ENCODE assay signal across 8 cellular contexts in genomic region chr1:32179193-32179442, GRCh38. TPM values are rescaled to one million over a fixed set of nuclear protein-coding genes. Genes with fewer than 3 reads are reported as not detected.
DNase-seq lines count a peak whose midpoint lies in the region; ATAC-seq, FAIRE-seq and TF ChIP-seq lines count a peak whose summit lies in the region.

No MANE protein-coding gene starts in this region.

- dilution Hi-C loops in keratinocyte (cut with MboI; ENCODE audit: extremely low pct_ligation_motif_present, low sequenced_read_pairs): no loop called here

- peak overlapping the region; percentile 92 for H3K4me3 Mint-ChIP-seq in activated CD4-positive, alpha-beta T cell treated with anti-CD3 and anti-CD28 coated beads, Interleukin-2, amount 10 ng/mL, durations not matched to agents 7 days and 5 days
- H3K4me3 Mint-ChIP-seq in activated naive CD8-positive, alpha-beta T cell treated with anti-CD3 and anti-CD28 coated beads, Interleukin-2, amount 10 ng/mL, durations not matched to agents 7 days and 5 days: peak overlapping the region; percentile 92

- H3K9me3 ChIP-seq in keratinocyte (ENCODE audit: control insufficient read depth, low read depth, low read length) (no peaks in the 10 kb centered on the region), thymus (ENCODE audit: control insufficient read depth) (no peaks in the 10 kb centered on the region)

- H3K27me3 ChIP-seq in keratinocyte (ENCODE audit: control insufficient read depth, extremely low read depth, insufficient read depth, low read length) (no peaks in the 10 kb centered on the region), thymus (ENCODE audit: control insufficient read depth, insufficient read depth) (no peaks in the 10 kb centered on the region)

- H3K4me3 ChIP-seq in keratinocyte (ENCODE audit: control insufficient read depth in 2 of 3, extremely low read depth in 1 of 3, insufficient read depth in 2 of 3, low read depth in 1 of 3, low read length in 3 of 3): peak overlapping the region in 2 of 3 experiments; percentile 47 to 70
- peak overlapping the region; percentile 83 for H3K4me3 ChIP-seq in thymus (ENCODE audit: low read length)

- H3K4me1 ChIP-seq in keratinocyte (ENCODE audit: control insufficient read depth, extremely low read depth, insufficient read depth, low read length) (peaks cover 19% of the 10 kb centered on the region), thymus (ENCODE audit: control insufficient read depth, insufficient read depth, low read length) (peaks cover 10% of the 10 kb centered on the region)

- H3K4me2 ChIP-seq in keratinocyte (ENCODE audit: control insufficient read depth, extremely low read depth, insufficient read depth, low read depth, low read length): peak overlapping the region; percentile 87

- no peaks in the 10 kb centered on the region for H3K27me3 Mint-ChIP-seq in activated CD4-positive, alpha-beta T cell treated with anti-CD3 and anti-CD28 coated beads, Interleukin-2, amount 10 ng/mL, durations not matched to agents 7 days and 5 days
- H3K27me3 Mint-ChIP-seq in activated naive CD8-positive, alpha-beta T cell treated with anti-CD3 and anti-CD28 coated beads, Interleukin-2, amount 10 ng/mL, durations not matched to agents 7 days and 5 days: no peaks in the 10 kb centered on the region

- peak overlapping the region; percentile 90 for H3K9ac ChIP-seq in keratinocyte (ENCODE audit: control insufficient read depth, extremely low read depth, insufficient read depth, low read length)

- peaks cover 3% of the 10 kb centered on the region for H3K9me1 ChIP-seq in keratinocyte (ENCODE audit: control insufficient read depth, extremely low read depth, insufficient read depth, low read length)

- H3K9me3 Mint-ChIP-seq in activated CD4-positive, alpha-beta T cell treated with anti-CD3 and anti-CD28 coated beads, Interleukin-2, amount 10 ng/mL, durations not matched to agents 7 days and 5 days: no peaks in the 10 kb centered on the region
- H3K9me3 Mint-ChIP-seq in activated naive CD8-positive, alpha-beta T cell treated with anti-CD3 and anti-CD28 coated beads, Interleukin-2, amount 10 ng/mL, durations not matched to agents 7 days and 5 days: no peaks in the 10 kb centered on the region

- peaks cover 45% of the 10 kb centered on the region for H3K4me1 Mint-ChIP-seq in activated CD4-positive, alpha-beta T cell treated with anti-CD3 and anti-CD28 coated beads, Interleukin-2, amount 10 ng/mL, durations not matched to agents 7 days and 5 days
- H3K4me1 Mint-ChIP-seq in activated naive CD8-positive, alpha-beta T cell treated with anti-CD3 and anti-CD28 coated beads, Interleukin-2, amount 10 ng/mL, durations not matched to agents 7 days and 5 days: peaks cover 23% of the 10 kb centered on the region

- ATAC-seq in activated naive CD8-positive, alpha-beta T cell treated with anti-CD3 and anti-CD28 coated beads, Interleukin-2, amount 10 ng/mL, durations not matched to agents 7 days and 5 days (ENCODE audit: low read depth): no peak
- ATAC-seq in HG02884 (IDR thresholded peaks at IDR 0.05; ENCODE audit: unreplicated experiment) (no peak), HG02840 (IDR thresholded peaks at IDR 0.05; ENCODE audit: low FRiP score, unreplicated experiment) (no peak)

- no peak for FAIRE-seq in keratinocyte (lab: Jason Lieb, UNC)

- H2AFZ ChIP-seq in keratinocyte (ENCODE audit: control insufficient read depth, low read length): peak overlapping the region; percentile 4

- CTCF ChIA-PET in activated CD4-positive, alpha-beta T cell treated with anti-CD3 and anti-CD28 coated beads, Interleukin-2, amount 10 ng/mL, durations not matched to agents 7 days and 5 days (lab: Charles Lee): interaction anchor here (0.7 to 1.9 kb wide), 4 partner anchors 18 to 192 kb away, joined by 3 to 9 read pairs (median 4); no protein-coding TSS in a partner anchor

- peak overlapping the region; percentile 98 for H3K27ac Mint-ChIP-seq in activated CD4-positive, alpha-beta T cell treated with anti-CD3 and anti-CD28 coated beads, Interleukin-2, amount 10 ng/mL, durations not matched to agents 7 days and 5 days
- H3K27ac Mint-ChIP-seq in activated naive CD8-positive, alpha-beta T cell treated with anti-CD3 and anti-CD28 coated beads, Interleukin-2, amount 10 ng/mL, durations not matched to agents 7 days and 5 days: peak overlapping the region; percentile 98

- no peak for TF ChIP-seq CTCF in keratinocyte (optimal IDR thresholded peaks at IDR 0.05 in 1 of 3, IDR thresholded peaks at IDR 0.05 in 1 of 3, conservative IDR thresholded peaks at IDR 0.05 in 1 of 3; ENCODE audit: extremely low read depth in 1 of 3, insufficient read depth in 2 of 3, low read length in 3 of 3)

- POLR2A ChIA-PET in activated CD4-positive, alpha-beta T cell treated with anti-CD3 and anti-CD28 coated beads, Interleukin-2, amount 10 ng/mL, durations not matched to agents 7 days and 5 days (lab: Charles Lee): interaction anchor here (1.0 kb wide), 2 partner anchors 26 to 37 kb away, joined by 3 to 4 read pairs; partner anchors contain the start of gene IQCC
- POLR2A ChIA-PET in activated naive CD8-positive, alpha-beta T cell treated with anti-CD3 and anti-CD28 coated beads, Interleukin-2, amount 10 ng/mL, durations not matched to agents 7 days and 5 days (lab: Charles Lee): interaction anchor here (0.6 to 4.1 kb wide), 13 partner anchors 12 to 662 kb away, joined by 3 to 37 read pairs (median 7); partner anchors contain the start of genes CCDC28B, IQCC, KPNA6 and LCK

- peak overlapping the region; percentile 90 for H3K27ac ChIP-seq in keratinocyte (ENCODE audit: control insufficient read depth, insufficient read depth, low read length)
- peak overlapping the region; percentile 56 for H3K27ac ChIP-seq in thymus (ENCODE audit: low read depth)

- peaks cover 9 to 28% of the 10 kb centered on the region in 2 experiments for H3K36me3 ChIP-seq in keratinocyte (ENCODE audit: control insufficient read depth in 2 of 2, extremely low read depth in 1 of 2, insufficient read depth in 2 of 2, low read length in 2 of 2)
- H3K36me3 ChIP-seq in thymus (ENCODE audit: control insufficient read depth, insufficient read depth): peaks cover 24% of the 10 kb centered on the region

- no peaks in the 10 kb centered on the region for H4K20me1 ChIP-seq in keratinocyte (ENCODE audit: control insufficient read depth, extremely low read depth, insufficient read depth, low read length)

- WGBS in thymus: 50% methylated on average over 7 of the region's 7 CpGs

- DNase-seq in activated CD4-positive, alpha-beta T cell treated with anti-CD3 and anti-CD28 coated beads, Interleukin-2, amount 10 ng/mL, durations not matched to agents 7 days and 5 days: no peak
- DNase-seq in activated CD4-positive, alpha-beta T cell treated with anti-CD3 and anti-CD28 coated beads, Interleukin-2, amount 50 U/mL, for 1 hour: no peak
- DNase-seq in activated naive CD8-positive, alpha-beta T cell treated with anti-CD3 and anti-CD28 coated beads, Interleukin-2, amount 10 ng/mL, durations not matched to agents 7 days and 5 days: no peak
- DNase-seq in keratinocyte (ENCODE audit: low read depth, low spot score) (no peak), COLO668 (lab: John Stamatoyannopoulos, UW; ENCODE audit: unreplicated experiment) (no peak)

- peaks cover 50% of the 10 kb centered on the region for H3K36me3 Mint-ChIP-seq in activated CD4-positive, alpha-beta T cell treated with anti-CD3 and anti-CD28 coated beads, Interleukin-2, amount 10 ng/mL, durations not matched to agents 7 days and 5 days (ENCODE audit: low read depth)
- H3K36me3 Mint-ChIP-seq in activated naive CD8-positive, alpha-beta T cell treated with anti-CD3 and anti-CD28 coated beads, Interleukin-2, amount 10 ng/mL, durations not matched to agents 7 days and 5 days: peaks cover 33% of the 10 kb centered on the region

- H3K79me2 ChIP-seq in keratinocyte (ENCODE audit: control insufficient read depth, insufficient read depth, low read length): peaks cover 34% of the 10 kb centered on the region

RNA-seq across cellular contexts. Expression of gene TXLNA, which starts 0.4 kb away (rescaled TPM):
- total RNA-seq in activated CD4-positive, alpha-beta T cell treated with anti-CD3 and anti-CD28 coated beads, Interleukin-2, amount 10 ng/mL, durations not matched to agents 7 days and 5 days: 10 to 100 TPM; 64.1 to 65.8 TPM
- 10 to 100 TPM; 62.5 to 68.8 TPM for total RNA-seq in activated naive CD8-positive, alpha-beta T cell treated with anti-CD3 and anti-CD28 coated beads, Interleukin-2, amount 10 ng/mL, durations not matched to agents 7 days and 5 days
- polyA plus RNA-seq in keratinocyte (17.1 to 35.8 TPM (median 20.0 TPM) in 3 replicates), thymus (17.7 TPM)
- 13.2 TPM for polyA plus RNA-seq in keratinocyte (2011; ENCODE audit: low read depth)
- polyA plus RNA-seq in keratinocyte (2011; cell fraction: cytosol; rRNA removed): 18.6 and 22.9 TPM in 2 replicates
- polyA plus RNA-seq in keratinocyte (2011; cell fraction: nucleus; rRNA removed): 52.0 and 54.8 TPM in 2 replicates
- polyA plus RNA-seq in keratinocyte (2012; ENCODE audit: low replicate concordance): 18.5 and 27.6 TPM in 2 replicates
- 26.3 to 43.0 TPM (median 36.3 TPM) in 3 replicates for polyA minus RNA-seq in keratinocyte
- 18.4 TPM for polyA minus RNA-seq in keratinocyte (2011; cell fraction: cytosol; rRNA and poly(A)+ RNA removed)
- 21.3 and 34.5 TPM in 2 replicates for polyA minus RNA-seq in keratinocyte (2011; cell fraction: nucleus; rRNA and poly(A)+ RNA removed)

RNA-seq across cellular contexts. Expression of gene CCDC28B, which starts 21.3 kb away (rescaled TPM):
- total RNA-seq in activated CD4-positive, alpha-beta T cell treated with anti-CD3 and anti-CD28 coated beads, Interleukin-2, amount 10 ng/mL, durations not matched to agents 7 days and 5 days: 10 to 100 TPM; 33.4 to 36.6 TPM
- total RNA-seq in activated naive CD8-positive, alpha-beta T cell treated with anti-CD3 and anti-CD28 coated beads, Interleukin-2, amount 10 ng/mL, durations not matched to agents 7 days and 5 days: 10 to 100 TPM; 48.6 to 55.6 TPM
- 3.6 to 4.5 TPM (median 3.8 TPM) in 3 replicates for polyA plus RNA-seq in keratinocyte
- 0.74 TPM for polyA plus RNA-seq in keratinocyte (2011; ENCODE audit: low read depth)
- 1.8 and 4.2 TPM in 2 replicates for polyA plus RNA-seq in keratinocyte (2011; cell fraction: cytosol; rRNA removed)
- 1.6 and 1.8 TPM in 2 replicates for polyA plus RNA-seq in keratinocyte (2011; cell fraction: nucleus; rRNA removed)
- 4.4 and 7.5 TPM in 2 replicates for polyA plus RNA-seq in keratinocyte (2012; ENCODE audit: low replicate concordance)
- 1.0 to 2.3 TPM (median 1.2 TPM) in 3 replicates for polyA minus RNA-seq in keratinocyte
- 2.3 TPM for polyA minus RNA-seq in keratinocyte (2011; cell fraction: cytosol; rRNA and poly(A)+ RNA removed)
- polyA minus RNA-seq in keratinocyte (2011; cell fraction: nucleus; rRNA and poly(A)+ RNA removed): 0.95 and 1.7 TPM in 2 replicates
- 28.7 TPM for polyA plus RNA-seq in thymus

RNA-seq across cellular contexts. Expression of gene IQCC, which starts 26.4 kb away (rescaled TPM):
- total RNA-seq in activated CD4-positive, alpha-beta T cell treated with anti-CD3 and anti-CD28 coated beads, Interleukin-2, amount 10 ng/mL, durations not matched to agents 7 days and 5 days: 1 to 10 TPM; 4.8 to 5.0 TPM
- 1 to 10 TPM; 4.9 to 6.0 TPM for total RNA-seq in activated naive CD8-positive, alpha-beta T cell treated with anti-CD3 and anti-CD28 coated beads, Interleukin-2, amount 10 ng/mL, durations not matched to agents 7 days and 5 days
- polyA plus RNA-seq in keratinocyte: 1.2 to 2.3 TPM (median 1.5 TPM) in 3 replicates
- polyA plus RNA-seq in keratinocyte (2011; ENCODE audit: low read depth): 1.1 TPM
- 0.89 and 0.90 TPM in 2 replicates for polyA plus RNA-seq in keratinocyte (2011; cell fraction: cytosol; rRNA removed)
- 1.2 and 1.3 TPM in 2 replicates for polyA plus RNA-seq in keratinocyte (2011; cell fraction: nucleus; rRNA removed)
- polyA plus RNA-seq in keratinocyte (2012; ENCODE audit: low replicate concordance): 1.7 TPM in 2 replicates
- 0.59 to 2.0 TPM (median 0.75 TPM) in 3 replicates for polyA minus RNA-seq in keratinocyte
- not detected for polyA minus RNA-seq in keratinocyte (2011; cell fraction: cytosol; rRNA and poly(A)+ RNA removed)
- 0.62 and 0.63 TPM in 2 replicates for polyA minus RNA-seq in keratinocyte (2011; cell fraction: nucleus; rRNA and poly(A)+ RNA removed)
- 2.8 TPM for polyA plus RNA-seq in thymus

RNA-seq across cellular contexts. Expression of gene DCDC2B, which starts 29.8 kb away (rescaled TPM):
- under 1 TPM; 0.10 TPM for total RNA-seq in activated CD4-positive, alpha-beta T cell treated with anti-CD3 and anti-CD28 coated beads, Interleukin-2, amount 10 ng/mL, durations not matched to agents 7 days and 5 days
- under 1 TPM; 0.17 to 0.22 TPM for total RNA-seq in activated naive CD8-positive, alpha-beta T cell treated with anti-CD3 and anti-CD28 coated beads, Interleukin-2, amount 10 ng/mL, durations not matched to agents 7 days and 5 days
- polyA plus RNA-seq in keratinocyte (not detected in 3 replicates), thymus (0.09 TPM)
- not detected for polyA plus RNA-seq in keratinocyte (2011; ENCODE audit: low read depth)
- not detected in 2 replicates for polyA plus RNA-seq in keratinocyte (2011; cell fraction: cytosol; rRNA removed)
- polyA plus RNA-seq in keratinocyte (2011; cell fraction: nucleus; rRNA removed): not detected in 2 replicates
- not detected in 2 replicates for polyA plus RNA-seq in keratinocyte (2012; ENCODE audit: low replicate concordance)
- not detected in 3 replicates for polyA minus RNA-seq in keratinocyte
- polyA minus RNA-seq in keratinocyte (2011; cell fraction: cytosol; rRNA and poly(A)+ RNA removed): not detected
- polyA minus RNA-seq in keratinocyte (2011; cell fraction: nucleus; rRNA and poly(A)+ RNA removed): not detected in 2 replicates

RNA-seq across cellular contexts. Expression of gene TMEM234, which starts 43.0 kb away (rescaled TPM):
- 10 to 100 TPM; 13.2 to 15.0 TPM for total RNA-seq in activated CD4-positive, alpha-beta T cell treated with anti-CD3 and anti-CD28 coated beads, Interleukin-2, amount 10 ng/mL, durations not matched to agents 7 days and 5 days
- 10 to 100 TPM; 15.7 to 16.5 TPM for total RNA-seq in activated naive CD8-positive, alpha-beta T cell treated with anti-CD3 and anti-CD28 coated beads, Interleukin-2, amount 10 ng/mL, durations not matched to agents 7 days and 5 days
- 14.4 to 20.1 TPM (median 16.9 TPM) in 3 replicates for polyA plus RNA-seq in keratinocyte
- polyA plus RNA-seq in keratinocyte (2011; ENCODE audit: low read depth): 5.4 TPM
- polyA plus RNA-seq in keratinocyte (2011; cell fraction: cytosol; rRNA removed): 10.2 and 12.5 TPM in 2 replicates
- 49.0 and 52.4 TPM in 2 replicates for polyA plus RNA-seq in keratinocyte (2011; cell fraction: nucleus; rRNA removed)
- 8.1 and 16.7 TPM in 2 replicates for polyA plus RNA-seq in keratinocyte (2012; ENCODE audit: low replicate concordance)
- polyA minus RNA-seq in keratinocyte: 15.2 to 20.5 TPM (median 19.9 TPM) in 3 replicates
- polyA minus RNA-seq in keratinocyte (2011; cell fraction: cytosol; rRNA and poly(A)+ RNA removed): 4.2 TPM
- 16.4 and 17.4 TPM in 2 replicates for polyA minus RNA-seq in keratinocyte (2011; cell fraction: nucleus; rRNA and poly(A)+ RNA removed)
- polyA plus RNA-seq in thymus: 15.4 TPM
